ENCODE assay signal across 1 cellular context in the genomic region with DNA sequence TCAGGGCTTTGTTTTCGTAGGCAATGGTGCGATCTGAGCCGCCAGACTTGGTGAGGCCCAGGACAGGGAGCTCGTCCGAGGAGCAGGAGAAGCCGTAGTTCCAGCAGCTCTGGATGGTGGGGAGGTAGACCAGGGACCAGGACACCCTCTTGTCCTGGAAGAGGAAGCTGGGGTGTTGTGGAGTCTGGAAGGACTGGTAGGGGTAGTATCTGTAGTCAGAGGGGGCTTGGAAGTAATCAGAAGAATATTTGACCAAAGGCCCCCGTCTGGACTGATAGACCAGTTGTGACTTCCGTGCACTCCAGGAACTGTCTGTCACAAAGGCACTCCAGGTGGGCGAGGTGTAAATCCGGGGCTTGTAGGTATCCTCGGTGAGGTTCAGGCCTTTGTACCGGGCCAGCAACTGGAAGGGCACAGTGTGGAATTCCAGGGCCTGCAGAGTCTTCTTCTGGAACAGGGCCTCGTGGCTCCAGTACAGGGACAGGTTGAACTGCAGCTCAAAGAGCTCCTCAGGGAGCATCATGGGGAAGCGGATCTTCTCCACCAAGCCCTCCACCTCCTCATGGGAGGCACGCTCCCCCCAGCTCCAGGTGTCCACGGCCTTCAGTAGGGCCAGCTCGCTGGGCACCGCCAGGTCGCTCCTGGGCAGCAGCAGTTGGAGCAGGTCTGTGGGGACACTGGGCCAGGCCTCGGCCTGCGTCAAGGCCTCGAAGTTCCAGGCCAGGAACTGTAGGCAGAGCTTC.
TF ChIP-seq lines count a peak whose summit lies in the region.

No MANE protein-coding gene starts in this region.

TF ChIP-seq in A549, 52 proteins besides CTCF, POLR2A, EP300 and RAD21:
- no peak for TF ChIP-seq PBX3 (IDR thresholded peaks at IDR 0.05)
- no peak for TF ChIP-seq ELK1 (IDR thresholded peaks at IDR 0.05; ENCODE audit: low read depth, low read length)
- no peak for TF ChIP-seq JUN (IDR thresholded peaks at IDR 0.05)
